In genomic region chr6:62150048-62150663, GRCh38 we compare ENCODE assay signal across 8 cellular contexts.
DNase-seq lines count a peak whose midpoint lies in the region; ATAC-seq and TF ChIP-seq lines count a peak whose summit lies in the region.

No MANE protein-coding gene starts in this region.

- no peak overlapping the region for H3K4me3 ChIP-seq in lower leg skin (ENCODE audit: low read depth, poor library complexity, severe bottlenecking)

- peak; percentile 49 for DNase-seq in COLO829 (ENCODE audit: low spot score)
- peak; percentile 17 for DNase-seq in NCI-H526 treated with DMSO at 0.1 percent for 48 hours (lab: John Stamatoyannopoulos, UW)
- DNase-seq in cerebellar cortex (ENCODE audit: low spot score) = peak; percentile 34
- peak; percentile 34 for DNase-seq in midbrain (lab: John Stamatoyannopoulos, UW)
- DNase-seq in lower leg skin (ENCODE audit: low spot score in 2 of 2) = no peak
- DNase-seq in stimulated activated CD4-positive, alpha-beta T cell treated with anti-CD3 and anti-CD28 coated beads, Interleukin-4, amount 100 ng/mL, for 1 hour = no peak

- intact Hi-C loops in lower leg skin (cut with DNase I; ENCODE audit: low total_unique reads) = no loop called here

- ATAC-seq in GM18868 (IDR thresholded peaks at IDR 0.05; ENCODE audit: unreplicated experiment) (peak; percentile 88), HG03139 (IDR thresholded peaks at IDR 0.05; ENCODE audit: unreplicated experiment) (peak; percentile 63)

- TF ChIP-seq POLR2A in lower leg skin (IDR thresholded peaks at IDR 0.05) = no peak

- 57 to 65% methylated on average over 3 of the region's 3 CpGs for WGBS in lower leg skin, 2 donors

- no peak for TF ChIP-seq CTCF in lower leg skin (IDR thresholded peaks at IDR 0.05)

Comparison
In these comparisons a context has a peak if more than half of its experiments do, and no peak if none do; other contexts are left out.
1. DNase-seq: peak in COLO829 (single experiment), NCI-H526 treated with DMSO at 0.1 percent for 48 hours (single experiment), cerebellar cortex (single experiment) and midbrain (single experiment); none in lower leg skin (0 of 2) and stimulated activated CD4-positive, alpha-beta T cell treated with anti-CD3 and anti-CD28 coated beads, Interleukin-4, amount 100 ng/mL, for 1 hour (single experiment).